Comparison of ENCODE assay signal across 17 cellular contexts in the genomic region with DNA sequence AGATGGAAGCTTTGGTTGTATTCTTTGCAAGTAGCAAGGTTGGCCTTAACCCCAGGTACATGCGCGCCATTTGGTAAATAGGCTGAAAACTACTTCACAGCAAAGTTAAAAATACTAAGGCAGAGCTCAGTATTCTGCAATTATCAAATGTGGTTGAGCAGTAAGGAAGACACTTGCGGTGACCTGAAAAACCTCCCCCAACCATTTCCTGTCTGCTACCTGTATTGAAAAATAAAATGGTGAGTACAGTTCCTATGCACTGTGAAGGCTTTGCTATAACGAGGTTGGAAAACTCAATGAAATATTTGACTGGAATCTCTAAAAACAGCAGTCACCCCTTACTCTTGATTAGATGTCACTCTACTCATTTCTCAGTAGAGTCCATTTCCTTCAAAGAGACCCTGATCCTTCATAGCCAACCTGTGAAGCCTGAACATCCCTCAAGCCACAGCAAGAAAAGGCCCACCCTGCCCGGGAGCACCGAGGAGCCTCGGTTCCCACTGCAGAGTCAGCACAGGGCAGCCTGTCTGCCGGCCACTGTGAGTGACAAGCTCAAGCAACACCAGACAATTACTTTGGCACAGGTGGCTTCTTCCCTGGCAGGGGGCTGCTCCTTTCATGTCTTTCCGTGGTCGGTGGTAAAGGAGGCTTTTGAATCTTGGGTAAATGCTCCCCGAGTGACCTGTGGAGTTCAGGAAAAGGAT. TPM values are rescaled to one million over a fixed set of nuclear protein-coding genes. Genes with fewer than 3 reads are reported as not detected.
DNase-seq lines count a peak whose midpoint lies in the region; ATAC-seq and TF ChIP-seq lines count a peak whose summit lies in the region.
"Had no signal": no experiment of that assay in that cellular context is flagged by ENCODE, and none has a peak within 500 bp of the region (broad histone marks: within the 10 kb centered on the region; RNA-seq: fewer than 3 reads in every experiment).

No MANE protein-coding gene starts in this region.

- H3K36me3 ChIP-seq in CD4-positive, alpha-beta memory T cell (ENCODE audit: insufficient read depth, low read length) = peaks cover 89% of the 10 kb centered on the region
- no peaks in the 10 kb centered on the region for H3K36me3 ChIP-seq in vagina
- H3K36me3 ChIP-seq: ascending aorta had no signal

- no peak for TF ChIP-seq CTCF in vagina (IDR thresholded peaks at IDR 0.05)

- CTCF ChIA-PET in CD4-positive, alpha-beta memory T cell (lab: Charles Lee; ENCODE audit: partially characterized antibody) = interaction anchor here (0.6 to 6.1 kb wide), 18 partner anchors 8 to 77 kb away, joined by 3 to 61 read pairs (median 6); a partner anchor contains a TSS
- CTCF ChIA-PET in activated CD8-positive, alpha-beta T cell treated with anti-CD3 and anti-CD28 coated beads, Interleukin-2, amount 10 ng/mL, durations not matched to agents 7 days and 5 days (lab: Charles Lee) = interaction anchor here (1.0 to 3.3 kb wide), 17 partner anchors 9 to 99 kb away, joined by 3 to 30 read pairs (median 6); a partner anchor contains a TSS

- in situ Hi-C loops in G401 (cut with HindIII; ENCODE audit: low sequenced_read_pairs) = no loop called here

- H3K27me3 Mint-ChIP-seq in CD4-positive, alpha-beta memory T cell = no peaks in the 10 kb centered on the region
- peaks cover 1% of the 10 kb centered on the region for H3K27me3 Mint-ChIP-seq in IgD-negative memory B cell
- no peaks in the 10 kb centered on the region for H3K27me3 Mint-ChIP-seq in activated CD8-positive, alpha-beta T cell treated with anti-CD3 and anti-CD28 coated beads, Interleukin-2, amount 10 ng/mL, durations not matched to agents 7 days and 5 days (ENCODE audit: low read depth)

- intact Hi-C loops in CD4-positive, alpha-beta memory T cell (cut with micrococcal nuclease) = loop anchor here (1.0 to 2.0 kb wide), 2 partner anchors 8 to 17 kb away; no protein-coding TSS in a partner anchor
- intact Hi-C loops in vagina (cut with DNase I) = loop anchor here (10.0 kb wide), 1 partner anchor 163 kb away; no protein-coding TSS in a partner anchor

- DNase-seq in CD4-positive, alpha-beta memory T cell = peak; percentile 77 to 85 (median 80)
- peak; percentile 82 for DNase-seq in activated CD8-positive, alpha-beta T cell treated with anti-CD3 and anti-CD28 coated beads, Interleukin-2, amount 10 ng/mL, durations not matched to agents 7 days and 5 days
- peak; percentile 53 for DNase-seq in islet precursor cell
- no peak for DNase-seq in vagina (ENCODE audit: extremely low spot score in 2 of 2)
- no peak for DNase-seq in G401 (ENCODE audit: low spot score)
- DNase-seq in midbrain (lab: John Stamatoyannopoulos, UW) = no peak
- DNase-seq: lower lobe of right lung, NCI-H1694 treated with DMSO at 0.1 percent for 48 hours, SIG-M5 had no signal

- TF ChIP-seq POLR2A in vagina (IDR thresholded peaks at IDR 0.05) = no peak

- no peaks in the 10 kb centered on the region for H3K27me3 ChIP-seq in CD4-positive, alpha-beta memory T cell (ENCODE audit: insufficient read depth, low read length)
- H3K27me3 ChIP-seq in vagina = no peaks in the 10 kb centered on the region
- H3K27me3 ChIP-seq: ascending aorta; BLaER1 treated with 17β-estradiol and CSF1 and Interleukin-3, amounts not matched to agents 10 nM and 100 nM; suprapubic skin had no signal

- peak; percentile 68 for ATAC-seq in activated CD8-positive, alpha-beta T cell treated with anti-CD3 and anti-CD28 coated beads, Interleukin-2, amount 10 ng/mL, durations not matched to agents 7 days and 5 days
- ATAC-seq: lower lobe of right lung had no signal

- H3K9me3 Mint-ChIP-seq in CD4-positive, alpha-beta memory T cell = no peaks in the 10 kb centered on the region
- H3K9me3 Mint-ChIP-seq in IgD-negative memory B cell = no peaks in the 10 kb centered on the region
- H3K9me3 Mint-ChIP-seq in activated CD8-positive, alpha-beta T cell treated with anti-CD3 and anti-CD28 coated beads, Interleukin-2, amount 10 ng/mL, durations not matched to agents 7 days and 5 days (ENCODE audit: insufficient read depth) = no peaks in the 10 kb centered on the region

- H3K9me3 ChIP-seq in CD4-positive, alpha-beta memory T cell (ENCODE audit: control insufficient read depth in 1 of 2, low read length in 2 of 2) = no peaks in the 10 kb centered on the region
- H3K9me3 ChIP-seq in vagina = no peaks in the 10 kb centered on the region
- H3K9me3 ChIP-seq: ascending aorta; BLaER1 treated with 17β-estradiol and CSF1 and Interleukin-3, amounts not matched to agents 10 nM and 100 nM; lower lobe of right lung; suprapubic skin had no signal

- peak overlapping the region; percentile 4 to 28 for H3K4me3 ChIP-seq in CD4-positive, alpha-beta memory T cell (ENCODE audit: low read length in 2 of 2)
- H3K4me3 ChIP-seq in vagina = no peak overlapping the region
- H3K4me3 ChIP-seq: ascending aorta; BLaER1 treated with 17β-estradiol and CSF1 and Interleukin-3, amounts not matched to agents 10 nM and 100 nM; lower lobe of right lung; suprapubic skin had no signal

- H3K27ac Mint-ChIP-seq in CD4-positive, alpha-beta memory T cell = peak overlapping the region; percentile 82 to 98 (median 95)
- H3K27ac Mint-ChIP-seq in IgD-negative memory B cell = peak overlapping the region in 2 of 3 donors; percentile 39 to 88
- peak overlapping the region; percentile 95 for H3K27ac Mint-ChIP-seq in activated CD8-positive, alpha-beta T cell treated with anti-CD3 and anti-CD28 coated beads, Interleukin-2, amount 10 ng/mL, durations not matched to agents 7 days and 5 days

- peaks cover 89% of the 10 kb centered on the region in 2 donors for H3K36me3 Mint-ChIP-seq in CD4-positive, alpha-beta memory T cell
- peaks cover 8% of the 10 kb centered on the region for H3K36me3 Mint-ChIP-seq in IgD-negative memory B cell
- H3K36me3 Mint-ChIP-seq in activated CD8-positive, alpha-beta T cell treated with anti-CD3 and anti-CD28 coated beads, Interleukin-2, amount 10 ng/mL, durations not matched to agents 7 days and 5 days (ENCODE audit: low read depth) = peaks cover 99% of the 10 kb centered on the region

- POLR2A ChIA-PET in CD4-positive, alpha-beta memory T cell (lab: Charles Lee; ENCODE audit: partially characterized antibody) = interaction anchor here (0.6 to 3.4 kb wide), 22 partner anchors 11 to 625 kb away, joined by 3 to 79 read pairs (median 8); a partner anchor contains a TSS
- POLR2A ChIA-PET in activated CD8-positive, alpha-beta T cell treated with anti-CD3 and anti-CD28 coated beads, Interleukin-2, amount 10 ng/mL, durations not matched to agents 7 days and 5 days (lab: Charles Lee) = interaction anchor here (0.6 to 4.5 kb wide), 14 partner anchors 8 to 35 kb away, joined by 3 to 37 read pairs (median 4); a partner anchor contains a TSS

- H3K27ac ChIP-seq in CD4-positive, alpha-beta memory T cell (ENCODE audit: low read depth, low read length) = peak overlapping the region; percentile 67
- H3K27ac ChIP-seq in vagina = no peak overlapping the region
- H3K27ac ChIP-seq: ascending aorta; BLaER1 treated with 17β-estradiol and CSF1 and Interleukin-3, amounts not matched to agents 10 nM and 100 nM; epithelial cell of prostate; lower lobe of right lung; suprapubic skin had no signal

- peaks cover 79% of the 10 kb centered on the region for H3K4me1 ChIP-seq in CD4-positive, alpha-beta memory T cell (ENCODE audit: insufficient read depth, low read length)
- H3K4me1 ChIP-seq in vagina = peaks cover 12% of the 10 kb centered on the region
- H3K4me1 ChIP-seq: ascending aorta had no signal

- peaks cover 50 to 89% (median 73%) of the 10 kb centered on the region in 4 donors for H3K4me1 Mint-ChIP-seq in CD4-positive, alpha-beta memory T cell
- peaks cover 0 to 3% (median 1%) of the 10 kb centered on the region in 3 donors for H3K4me1 Mint-ChIP-seq in IgD-negative memory B cell
- H3K4me1 Mint-ChIP-seq in activated CD8-positive, alpha-beta T cell treated with anti-CD3 and anti-CD28 coated beads, Interleukin-2, amount 10 ng/mL, durations not matched to agents 7 days and 5 days (ENCODE audit: low read depth) = peaks cover 99% of the 10 kb centered on the region

- H3K4me3 Mint-ChIP-seq in CD4-positive, alpha-beta memory T cell = peak overlapping the region; percentile 59 to 82 (median 72)
- H3K4me3 Mint-ChIP-seq in IgD-negative memory B cell = peak overlapping the region in 2 of 4 donors; percentile 3 to 11
- peak overlapping the region; percentile 70 for H3K4me3 Mint-ChIP-seq in activated CD8-positive, alpha-beta T cell treated with anti-CD3 and anti-CD28 coated beads, Interleukin-2, amount 10 ng/mL, durations not matched to agents 7 days and 5 days

RNA-seq across cellular contexts. Expression of a gene that starts 29.4 kb away (rescaled TPM):
- total RNA-seq in CD4-positive, alpha-beta memory T cell = not detected
- 1 to 10 TPM in 1 of 2 donors, not detected in 1; 2.4 TPM for polyA plus RNA-seq in CD4-positive, alpha-beta memory T cell
- polyA plus RNA-seq in IgD-negative memory B cell = not detected
- not detected for total RNA-seq in activated CD8-positive, alpha-beta T cell treated with anti-CD3 and anti-CD28 coated beads, Interleukin-2, amount 10 ng/mL, durations not matched to agents 7 days and 5 days
- total RNA-seq in vagina = not detected
- total RNA-seq in G401 (2014; rRNA removed; shearing (Covaris generic)) = not detected in 2 replicates
- total RNA-seq: ascending aorta, glomerular endothelial cell, lower lobe of right lung, NCI-H460, suprapubic skin had no signal
- polyA plus RNA-seq: neural cell had no signal

RNA-seq across cellular contexts. Expression of a gene that starts 35.4 kb away (rescaled TPM):
- 100 to 1,000 TPM; 291 to 318 TPM for total RNA-seq in CD4-positive, alpha-beta memory T cell
- 100 to 1,000 TPM; 117 to 259 TPM for polyA plus RNA-seq in CD4-positive, alpha-beta memory T cell
- 31.6 TPM for polyA plus RNA-seq in IgD-negative memory B cell
- total RNA-seq in activated CD8-positive, alpha-beta T cell treated with anti-CD3 and anti-CD28 coated beads, Interleukin-2, amount 10 ng/mL, durations not matched to agents 7 days and 5 days = 100 to 1,000 TPM; 386 TPM
- 25.5 TPM for total RNA-seq in vagina
- not detected in 2 replicates for total RNA-seq in G401 (2014; rRNA removed; shearing (Covaris generic))
- total RNA-seq: NCI-H460 had no signal
- polyA plus RNA-seq: neural cell had no signal

Comparison
In these comparisons a context has a peak if more than half of its experiments do, and no peak if none do; other contexts are left out.
1. DNase-seq: peak in CD4-positive, alpha-beta memory T cell (5 of 5), activated CD8-positive, alpha-beta T cell treated with anti-CD3 and anti-CD28 coated beads, Interleukin-2, amount 10 ng/mL, durations not matched to agents 7 days and 5 days (single experiment) and islet precursor cell (single experiment); none in vagina (0 of 2), G401 (single experiment) and midbrain (single experiment).
2. H3K4me3 ChIP-seq: peak in CD4-positive, alpha-beta memory T cell (2 of 2); none in vagina (0 of 2).
3. RNA of a gene that starts 35.4 kb away (total RNA-seq): 386 TPM in activated CD8-positive, alpha-beta T cell treated with anti-CD3 and anti-CD28 coated beads, Interleukin-2, amount 10 ng/mL, durations not matched to agents 7 days and 5 days, 291 to 318 TPM in CD4-positive, alpha-beta memory T cell and 25.5 TPM in vagina (single experiment); not detected in G401; every median in the first group is over 10 times any median in the second.
4. Peak in every context shown above with its lines, with median percentiles within 50 percentile points of each other: H3K27ac Mint-ChIP-seq.